19 cellular contexts compared by ENCODE assay signal in genomic region chr14:24815543-24815942, GRCh38.
"Had no signal": no experiment of that assay in that cellular context is flagged by ENCODE, and none has a peak within 500 bp of the region (broad histone marks: within the 10 kb centered on the region; RNA-seq: fewer than 3 reads in every experiment).

No MANE protein-coding gene starts in this region.

- H3K4me1 ChIP-seq: upper lobe of right lung had no signal

- H3K4me1 Mint-ChIP-seq: activated naive CD4-positive, alpha-beta T cell treated with anti-CD3 and anti-CD28 coated beads, Interleukin-2, amount 10 ng/mL, durations not matched to agents 7 days and 5 days; naive thymus-derived CD8-positive, alpha-beta T cell had no signal

- H3K27ac ChIP-seq: psoas muscle, upper lobe of right lung had no signal

- H3K9me3 Mint-ChIP-seq: activated naive CD4-positive, alpha-beta T cell treated with anti-CD3 and anti-CD28 coated beads, Interleukin-2, amount 10 ng/mL, durations not matched to agents 7 days and 5 days; activated T-cell treated with anti-CD3 and anti-CD28 coated beads, Interleukin-2, amount 50 U/mL, for 72 hours; dendritic cell treated with granulocyte-macrophage colony-stimulating factor and Interleukin-4, amounts not matched to agents 40 ng/mL and 50 ng/mL, for 4 days; naive thymus-derived CD8-positive, alpha-beta T cell had no signal

- H3K36me3 Mint-ChIP-seq: activated naive CD4-positive, alpha-beta T cell treated with anti-CD3 and anti-CD28 coated beads, Interleukin-2, amount 10 ng/mL, durations not matched to agents 7 days and 5 days; naive thymus-derived CD8-positive, alpha-beta T cell had no signal

- FAIRE-seq: islet of Langerhans, small intestine had no signal

- H3K4me3 ChIP-seq: lung, psoas muscle, upper lobe of right lung had no signal

- DNase-seq: activated CD4-positive, alpha-beta T cell treated with anti-CD3 and anti-CD28 coated beads for 4 hours; activated CD4-positive, alpha-beta T cell treated with anti-CD3 and anti-CD28 coated beads, Interleukin-2, amount 50 U/mL, for 48 hours; activated CD4-positive, CD25-positive, alpha-beta regulatory T cell; activated effector memory CD4-positive, alpha-beta T cell treated with anti-CD3 and anti-CD28 coated beads, Interleukin-2, amount 50 U/mL, for 16 hours; activated naive CD4-positive, alpha-beta T cell treated with anti-CD3 and anti-CD28 coated beads, Interleukin-2, amount 10 ng/mL, durations not matched to agents 7 days and 5 days; activated T-cell treated with anti-CD3 and anti-CD28 coated beads, Interleukin-2, amount 50 U/mL, for 72 hours; effector CD4-positive, alpha-beta T cell; erythroblast; foreskin melanocyte; naive thymus-derived CD8-positive, alpha-beta T cell; psoas muscle; stimulated activated CD4-positive, alpha-beta T cell treated with anti-CD3 and anti-CD28 coated beads, Interleukin-4, amount 100 ng/mL, for 1 hour; stimulated activated naive CD4-positive, alpha-beta T cell treated with Interleukin-2 at 50 U/mL for 16 hours; T-helper 9 cell; upper lobe of right lung had no signal

- H3K9me3 ChIP-seq: psoas muscle, upper lobe of right lung had no signal

- H3K27ac Mint-ChIP-seq: activated naive CD4-positive, alpha-beta T cell treated with anti-CD3 and anti-CD28 coated beads, Interleukin-2, amount 10 ng/mL, durations not matched to agents 7 days and 5 days; activated T-cell treated with anti-CD3 and anti-CD28 coated beads, Interleukin-2, amount 50 U/mL, for 72 hours; dendritic cell treated with granulocyte-macrophage colony-stimulating factor and Interleukin-4, amounts not matched to agents 40 ng/mL and 50 ng/mL, for 4 days; naive thymus-derived CD8-positive, alpha-beta T cell had no signal

- H3K27me3 Mint-ChIP-seq: dendritic cell treated with granulocyte-macrophage colony-stimulating factor and Interleukin-4, amounts not matched to agents 40 ng/mL and 50 ng/mL, for 4 days had no signal

- H3K4me3 Mint-ChIP-seq: activated naive CD4-positive, alpha-beta T cell treated with anti-CD3 and anti-CD28 coated beads, Interleukin-2, amount 10 ng/mL, durations not matched to agents 7 days and 5 days; activated T-cell treated with anti-CD3 and anti-CD28 coated beads, Interleukin-2, amount 50 U/mL, for 72 hours; dendritic cell treated with granulocyte-macrophage colony-stimulating factor and Interleukin-4, amounts not matched to agents 40 ng/mL and 50 ng/mL, for 4 days; naive thymus-derived CD8-positive, alpha-beta T cell had no signal

- H3K36me3 ChIP-seq: upper lobe of right lung had no signal

- H3K27me3 ChIP-seq: upper lobe of right lung had no signal
